Comparison of ENCODE assay signal across 8 cellular contexts in the genomic region with DNA sequence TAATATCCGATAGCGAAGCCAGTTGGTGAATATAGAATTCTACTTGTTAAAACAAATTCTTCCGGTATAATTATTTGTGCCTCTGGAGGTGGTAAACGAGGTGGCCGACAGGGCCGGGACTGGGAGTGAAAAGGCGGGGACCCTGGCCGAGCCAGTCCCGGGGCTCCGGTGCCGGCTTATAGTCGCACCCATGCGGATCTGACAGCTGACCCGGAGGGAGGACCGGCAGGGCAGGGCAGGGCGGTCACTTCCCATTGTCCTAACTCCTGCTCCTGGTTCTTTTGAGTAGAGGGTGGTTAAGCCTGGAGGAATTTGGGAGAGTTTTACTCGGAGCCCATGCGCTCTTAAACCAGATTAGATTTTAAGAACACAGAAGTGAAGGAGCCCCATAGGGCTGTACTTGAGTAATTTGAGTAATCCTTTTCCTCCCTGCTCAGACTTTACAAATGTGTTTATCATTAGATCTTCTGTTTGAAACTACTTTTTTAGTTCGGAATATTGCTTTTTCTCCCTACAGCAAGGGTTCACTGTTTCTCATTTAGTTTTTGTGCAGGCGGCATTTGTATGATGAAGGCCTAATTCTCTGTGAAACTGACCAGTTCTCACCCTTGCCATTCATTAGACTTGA. TPM values are rescaled to one million over a fixed set of nuclear protein-coding genes. Genes with fewer than 3 reads are reported as not detected.
A peak's percentile ranks its signal among the peaks of the same experiment; 100 is the strongest.
DNase-seq lines count a peak whose midpoint lies in the region; ATAC-seq and TF ChIP-seq lines count a peak whose summit lies in the region.

No MANE protein-coding gene starts in this region.

- no peaks in the 10 kb centered on the region for H3K36me3 ChIP-seq in ACC112 (ENCODE audit: insufficient read depth, low read length)
- H3K36me3 ChIP-seq in HAP-1 (replicated peaks): no peaks in the 10 kb centered on the region
- H3K36me3 ChIP-seq in mucosa of stomach (ENCODE audit: control insufficient read depth, insufficient read depth, low read length): no peaks in the 10 kb centered on the region
- H3K36me3 ChIP-seq in upper lobe of right lung: no peaks in the 10 kb centered on the region

- no peak overlapping the region for H3K27ac ChIP-seq in ACC112 (ENCODE audit: low read depth, low read length)
- H3K27ac ChIP-seq in VCaP: peak overlapping the region; percentile 69; the same call in 1 of the 2 replicates
- peak overlapping the region; percentile 92 for H3K27ac ChIP-seq in upper lobe of right lung

- intact Hi-C loops in upper lobe of right lung (cut with DNase I): no loop called here

- H3K4me1 ChIP-seq in ACC112 (ENCODE audit: control insufficient read depth, insufficient read depth, low read length, unreplicated experiment) (peaks cover 40% of the 10 kb centered on the region), HAP-1 (peaks cover 5% of the 10 kb centered on the region), mucosa of stomach (ENCODE audit: control insufficient read depth, insufficient read depth, low read length) (peaks cover 27% of the 10 kb centered on the region), upper lobe of right lung (peaks cover 53% of the 10 kb centered on the region)

- peak overlapping the region; percentile 97 for H3K9ac ChIP-seq in mucosa of stomach (ENCODE audit: low read length)

- peaks cover 64% of the 10 kb centered on the region for H3K79me2 ChIP-seq in ACC112 (ENCODE audit: control insufficient read depth, insufficient read depth, low read length, unreplicated experiment)

- ATAC-seq in upper lobe of right lung: peak; percentile 46
- ATAC-seq in HG03439 (IDR thresholded peaks at IDR 0.05; ENCODE audit: unreplicated experiment): no peak

- H3K9me3 ChIP-seq in HAP-1 (no peaks in the 10 kb centered on the region), mucosa of stomach (ENCODE audit: control insufficient read depth, low read length) (no peaks in the 10 kb centered on the region), upper lobe of right lung (no peaks in the 10 kb centered on the region)

- no peaks in the 10 kb centered on the region for H3K27me3 ChIP-seq in ACC112 (ENCODE audit: insufficient read depth, low read length)
- H3K27me3 ChIP-seq in HAP-1 (ENCODE audit: low read depth): no peaks in the 10 kb centered on the region
- H3K27me3 ChIP-seq in mucosa of stomach (ENCODE audit: control insufficient read depth, insufficient read depth, low read length): no peaks in the 10 kb centered on the region
- H3K27me3 ChIP-seq in upper lobe of right lung: no peaks in the 10 kb centered on the region

- peak overlapping the region; percentile 19 for H2AFZ ChIP-seq in ACC112 (ENCODE audit: low read length, unreplicated experiment)

- in situ Hi-C loops in HAP-1 (cut with MboI; ENCODE audit: low sequenced_read_pairs): no loop called here

- peak; percentile 65 to 72 for DNase-seq in HAP-1 (ENCODE audit: low spot score in 2 of 2)
- no peak for DNase-seq in epithelial cell of proximal tubule (ENCODE audit: low read depth)
- DNase-seq in upper lobe of right lung: peak; percentile 82
- no peak for DNase-seq in central memory CD4-positive, alpha-beta T cell

- 0 out of 2 replicates have a peak, but pooled peaks have one; percentile 0 for TF ChIP-seq CTCF in VCaP (conservative IDR thresholded peaks at IDR 0.05)
- TF ChIP-seq CTCF in epithelial cell of proximal tubule (conservative IDR thresholded peaks at IDR 0.05; ENCODE audit: low read depth, low read length): no peak
- no peak for TF ChIP-seq CTCF in upper lobe of right lung (IDR thresholded peaks at IDR 0.05)

- peak overlapping the region; percentile 100 for H3K4me3 ChIP-seq in ACC112 (ENCODE audit: low read depth, low read length)
- peak overlapping the region; percentile 88 for H3K4me3 ChIP-seq in HAP-1
- peak overlapping the region; percentile 93 for H3K4me3 ChIP-seq in epithelial cell of proximal tubule (ENCODE audit: low read depth, low read length)
- H3K4me3 ChIP-seq in mucosa of stomach (ENCODE audit: low read length): peak overlapping the region; percentile 57
- peak overlapping the region; percentile 95 for H3K4me3 ChIP-seq in upper lobe of right lung

RNA-seq across cellular contexts. Expression of a gene that starts 1.8 kb away (rescaled TPM):
- 20.8 and 22.6 TPM in 2 replicates for total RNA-seq in epithelial cell of proximal tubule
- 38.6 TPM for total RNA-seq in upper lobe of right lung

Comparison
In these comparisons a context has a peak if more than half of its experiments do, and no peak if none do; other contexts are left out.
1. DNase-seq: peak in HAP-1 (2 of 2) and upper lobe of right lung (single experiment); none in epithelial cell of proximal tubule (single experiment) and central memory CD4-positive, alpha-beta T cell (single experiment).
2. Peak in every context shown above with its lines, with median percentiles within 50 percentile points of each other: H3K4me3 ChIP-seq.